In genomic region chr15:65028338-65028737, GRCh38 we compare ENCODE assay signal across 8 cellular contexts. TPM values are rescaled to one million over a fixed set of nuclear protein-coding genes. Genes with fewer than 3 reads are reported as not detected.
A peak's percentile ranks its signal among the peaks of the same experiment; 100 is the strongest.
DNase-seq lines count a peak whose midpoint lies in the region; ATAC-seq, FAIRE-seq and TF ChIP-seq lines count a peak whose summit lies in the region.

No MANE protein-coding gene starts in this region.

- no peak for ATAC-seq in activated CD8-positive, alpha-beta memory T cell treated with anti-CD3 and anti-CD28 coated beads, Interleukin-2, amount 10 ng/mL, durations not matched to agents 7 days and 5 days
- ATAC-seq in activated naive CD4-positive, alpha-beta T cell treated with anti-CD3 and anti-CD28 coated beads, Interleukin-2, amount 50 U/mL, for 72 hours, result no peak

- CTCF ChIA-PET in activated CD8-positive, alpha-beta memory T cell treated with anti-CD3 and anti-CD28 coated beads, Interleukin-2, amount 10 ng/mL, durations not matched to agents 7 days and 5 days (lab: Charles Lee), result interaction anchor here (0.9 kb wide), 1 partner anchor 244 kb away, joined by 4 read pairs; no protein-coding TSS in a partner anchor

- peaks cover 0 to 14% of the 10 kb centered on the region in 2 donors for H3K4me1 ChIP-seq in kidney (ENCODE audit: control insufficient read depth in 1 of 2, insufficient read depth in 1 of 2, low read depth in 1 of 2, low read length in 2 of 2)
- peaks cover 4% of the 10 kb centered on the region for H3K4me1 ChIP-seq in testis

- peaks cover 19% of the 10 kb centered on the region for H3K4me1 Mint-ChIP-seq in activated CD8-positive, alpha-beta memory T cell treated with anti-CD3 and anti-CD28 coated beads, Interleukin-2, amount 10 ng/mL, durations not matched to agents 7 days and 5 days

- H3K9me3 Mint-ChIP-seq in activated CD8-positive, alpha-beta memory T cell treated with anti-CD3 and anti-CD28 coated beads, Interleukin-2, amount 10 ng/mL, durations not matched to agents 7 days and 5 days (ENCODE audit: low read depth), result no peaks in the 10 kb centered on the region
- no peaks in the 10 kb centered on the region for H3K9me3 Mint-ChIP-seq in activated naive CD4-positive, alpha-beta T cell treated with anti-CD3 and anti-CD28 coated beads, Interleukin-2, amount 50 U/mL, for 72 hours

- H3K27me3 ChIP-seq in testis, result no peaks in the 10 kb centered on the region

- FAIRE-seq in kidney (lab: Jason Lieb, UNC), result no peak

- H3K9me3 ChIP-seq in kidney (ENCODE audit: control insufficient read depth in 1 of 2, low read length in 2 of 2) (no peaks in the 10 kb centered on the region), testis (no peaks in the 10 kb centered on the region)

- H3K27me3 Mint-ChIP-seq in activated CD8-positive, alpha-beta memory T cell treated with anti-CD3 and anti-CD28 coated beads, Interleukin-2, amount 10 ng/mL, durations not matched to agents 7 days and 5 days, result peaks cover 20% of the 10 kb centered on the region

- TF ChIP-seq CTCF in kidney (IDR thresholded peaks at IDR 0.05; ENCODE audit: borderline replicate concordance, extremely low read depth, insufficient read depth) (no peak), testis (IDR thresholded peaks at IDR 0.05) (no peak)

- H3K4me3 Mint-ChIP-seq in activated CD8-positive, alpha-beta memory T cell treated with anti-CD3 and anti-CD28 coated beads, Interleukin-2, amount 10 ng/mL, durations not matched to agents 7 days and 5 days, result peak overlapping the region; percentile 89

- no peak for DNase-seq in activated CD8-positive, alpha-beta memory T cell treated with anti-CD3 and anti-CD28 coated beads, Interleukin-2, amount 10 ng/mL, durations not matched to agents 7 days and 5 days
- no peak for DNase-seq in activated CD8-positive, alpha-beta memory T cell treated with anti-CD3 and anti-CD28 coated beads for 24 hours
- no peak for DNase-seq in activated naive CD4-positive, alpha-beta T cell treated with anti-CD3 and anti-CD28 coated beads, Interleukin-2, amount 50 U/mL, for 72 hours (ENCODE audit: low spot score in 2 of 2)
- DNase-seq in kidney (no peak), testis (no peak), AG08395 (ENCODE audit: low spot score) (no peak), kidney tubule cell (ENCODE audit: low spot score) (no peak), RKO (ENCODE audit: low spot score) (no peak)

- intact Hi-C loops in kidney (cut with DNase I), result no loop called here
- intact Hi-C loops in testis (cut with DNase I; ENCODE audit: low total_unique reads), result no loop called here

- peak overlapping the region in 1 of 2 donors; percentile 60 for H3K9ac ChIP-seq in kidney (ENCODE audit: low read length in 2 of 2)

- no peak for TF ChIP-seq POLR2A in testis (IDR thresholded peaks at IDR 0.05)

- H3K27ac ChIP-seq in kidney (ENCODE audit: low read depth in 2 of 2, low read length in 2 of 2) (no peak overlapping the region), testis (no peak overlapping the region)

- H3K36me3 ChIP-seq in kidney (ENCODE audit: control insufficient read depth in 1 of 2, insufficient read depth in 2 of 2, low read length in 2 of 2) (peaks cover 0 to 5% of the 10 kb centered on the region in 2 donors), testis (ENCODE audit: low read depth, missing control alignments) (no peaks in the 10 kb centered on the region)

- 42 to 49% methylated on average over 10 of the region's 10 CpGs for WGBS in testis, 2 donors

- H3K4me3 ChIP-seq in kidney (ENCODE audit: low read length in 2 of 2) (peak overlapping the region; percentile 73 to 88), testis (peak overlapping the region; percentile 90 to 96)

- peaks cover 16% of the 10 kb centered on the region for H3K36me3 Mint-ChIP-seq in activated CD8-positive, alpha-beta memory T cell treated with anti-CD3 and anti-CD28 coated beads, Interleukin-2, amount 10 ng/mL, durations not matched to agents 7 days and 5 days
- peaks cover 7 to 12% of the 10 kb centered on the region in 2 donors for H3K36me3 Mint-ChIP-seq in activated naive CD4-positive, alpha-beta T cell treated with anti-CD3 and anti-CD28 coated beads, Interleukin-2, amount 50 U/mL, for 72 hours

- H3K27ac Mint-ChIP-seq in activated CD8-positive, alpha-beta memory T cell treated with anti-CD3 and anti-CD28 coated beads, Interleukin-2, amount 10 ng/mL, durations not matched to agents 7 days and 5 days, result peak overlapping the region; percentile 79
- peak overlapping the region; percentile 76 to 94 for H3K27ac Mint-ChIP-seq in activated naive CD4-positive, alpha-beta T cell treated with anti-CD3 and anti-CD28 coated beads, Interleukin-2, amount 50 U/mL, for 72 hours

RNA-seq across cellular contexts. Expression of gene MTFMT, which starts 1.1 kb away (rescaled TPM):
- 10 to 100 TPM; 20.2 to 22.8 TPM for total RNA-seq in activated CD8-positive, alpha-beta memory T cell treated with anti-CD3 and anti-CD28 coated beads, Interleukin-2, amount 10 ng/mL, durations not matched to agents 7 days and 5 days
- 10 to 100 TPM; 15.7 to 17.3 TPM for total RNA-seq in activated naive CD4-positive, alpha-beta T cell treated with anti-CD3 and anti-CD28 coated beads, Interleukin-2, amount 50 U/mL, for 72 hours
- total RNA-seq in kidney (12.5 TPM), testis (10 to 100 TPM; 33.9 to 34.4 TPM)
- polyA plus RNA-seq in kidney (ENCODE audit: insufficient read depth, low read depth, low replicate concordance) (11.7 TPM), testis (ENCODE audit: insufficient read depth, low read depth, low replicate concordance) (12.1 TPM)

RNA-seq across cellular contexts. Expression of gene SLC51B, which starts 16.8 kb away (rescaled TPM):
- not detected for total RNA-seq in activated CD8-positive, alpha-beta memory T cell treated with anti-CD3 and anti-CD28 coated beads, Interleukin-2, amount 10 ng/mL, durations not matched to agents 7 days and 5 days
- not detected for total RNA-seq in activated naive CD4-positive, alpha-beta T cell treated with anti-CD3 and anti-CD28 coated beads, Interleukin-2, amount 50 U/mL, for 72 hours
- total RNA-seq in kidney (2.9 TPM), testis (1 to 10 TPM; 1.1 to 3.8 TPM)
- polyA plus RNA-seq in kidney (ENCODE audit: insufficient read depth, low read depth, low replicate concordance) (40.9 TPM), testis (ENCODE audit: insufficient read depth, low read depth, low replicate concordance) (13.6 TPM)

RNA-seq across cellular contexts. Expression of gene SPG21, which starts 38.6 kb away (rescaled TPM):
- 10 to 100 TPM; 56.0 to 60.4 TPM for total RNA-seq in activated CD8-positive, alpha-beta memory T cell treated with anti-CD3 and anti-CD28 coated beads, Interleukin-2, amount 10 ng/mL, durations not matched to agents 7 days and 5 days
- total RNA-seq in activated naive CD4-positive, alpha-beta T cell treated with anti-CD3 and anti-CD28 coated beads, Interleukin-2, amount 50 U/mL, for 72 hours, result 10 to 100 TPM; 67.1 to 90.4 TPM
- 82.8 TPM for total RNA-seq in kidney
- 115 TPM for polyA plus RNA-seq in kidney (ENCODE audit: insufficient read depth, low read depth, low replicate concordance)
- 10 to 100 TPM; 85.5 to 98.8 TPM for total RNA-seq in testis
- 76.2 TPM for polyA plus RNA-seq in testis (ENCODE audit: insufficient read depth, low read depth, low replicate concordance)

RNA-seq across cellular contexts. Expression of gene RASL12, which starts 39.5 kb away (rescaled TPM):
- total RNA-seq in activated CD8-positive, alpha-beta memory T cell treated with anti-CD3 and anti-CD28 coated beads, Interleukin-2, amount 10 ng/mL, durations not matched to agents 7 days and 5 days, result not detected
- not detected for total RNA-seq in activated naive CD4-positive, alpha-beta T cell treated with anti-CD3 and anti-CD28 coated beads, Interleukin-2, amount 50 U/mL, for 72 hours
- 7.6 TPM for total RNA-seq in kidney
- polyA plus RNA-seq in kidney (ENCODE audit: insufficient read depth, low read depth, low replicate concordance), result 6.7 TPM
- 10 to 100 TPM; 64.7 to 75.2 TPM for total RNA-seq in testis
- polyA plus RNA-seq in testis (ENCODE audit: insufficient read depth, low read depth, low replicate concordance), result 43.9 TPM

RNA-seq across cellular contexts. Expression of gene KBTBD13, which starts 48.2 kb away (rescaled TPM):
- total RNA-seq in activated CD8-positive, alpha-beta memory T cell treated with anti-CD3 and anti-CD28 coated beads, Interleukin-2, amount 10 ng/mL, durations not matched to agents 7 days and 5 days, result not detected
- total RNA-seq in activated naive CD4-positive, alpha-beta T cell treated with anti-CD3 and anti-CD28 coated beads, Interleukin-2, amount 50 U/mL, for 72 hours, result not detected
- total RNA-seq in kidney, result 0.06 TPM
- not detected for polyA plus RNA-seq in kidney (ENCODE audit: insufficient read depth, low read depth, low replicate concordance)
- total RNA-seq in testis, result 1 to 10 TPM; 2.4 to 3.4 TPM
- 1.2 TPM for polyA plus RNA-seq in testis (ENCODE audit: insufficient read depth, low read depth, low replicate concordance)
